24 cellular contexts compared by ENCODE assay signal in genomic region chr14:83777516-83777915, GRCh38.
"Had no signal": no experiment of that assay in that cellular context is flagged by ENCODE, and none has a peak within 500 bp of the region (broad histone marks: within the 10 kb centered on the region; RNA-seq: fewer than 3 reads in every experiment).

No MANE protein-coding gene starts in this region.

- H3K27ac Mint-ChIP-seq: naive thymus-derived CD8-positive, alpha-beta T cell had no signal

- H3K36me3 ChIP-seq: ovary, right atrium auricular region, sigmoid colon, suprapubic skin, thyroid gland, upper lobe of left lung, uterus had no signal

- H3K9me3 Mint-ChIP-seq: neural crest cell had no signal

- H3K36me3 Mint-ChIP-seq: naive thymus-derived CD8-positive, alpha-beta T cell had no signal

- ATAC-seq: esophagus mucosa; left lobe of liver; mucosa of descending colon; naive thymus-derived CD8-positive, alpha-beta T cell had no signal

- H3K27me3 ChIP-seq: dorsolateral prefrontal cortex, ovary, right atrium auricular region, sigmoid colon, suprapubic skin, thyroid gland, upper lobe of left lung, uterus had no signal

- H3K4me1 Mint-ChIP-seq: naive thymus-derived CD8-positive, alpha-beta T cell; neural crest cell had no signal

- H3K4me3 ChIP-seq: dorsolateral prefrontal cortex, mucosa of descending colon, ovary, right atrium auricular region, sigmoid colon, smooth muscle cell, suprapubic skin, thyroid gland, upper lobe of left lung, uterus had no signal

- DNase-seq: cortex of kidney; dorsolateral prefrontal cortex; effector CD8-positive, alpha-beta T cell; foreskin melanocyte; head of caudate nucleus; hypothalamus; islet precursor cell; mammary epithelial cell; mucosa of descending colon; naive thymus-derived CD8-positive, alpha-beta T cell; nucleus accumbens; ovary; sigmoid colon; stimulated activated CD4-positive, alpha-beta T cell treated with anti-CD3 and anti-CD28 coated beads, Interleukin-2, amount 100 ng/mL, for 48 hours; stimulated activated naive CD4-positive, alpha-beta T cell treated with Interleukin-2 at 50 U/mL for 16 hours; thyroid gland; upper lobe of left lung; uterus had no signal

- H3K4me3 Mint-ChIP-seq: naive thymus-derived CD8-positive, alpha-beta T cell; neural crest cell had no signal

- H3K27me3 Mint-ChIP-seq: naive thymus-derived CD8-positive, alpha-beta T cell had no signal

- H3K27ac ChIP-seq: dorsolateral prefrontal cortex, ovary, right atrium auricular region, sigmoid colon, suprapubic skin, thyroid gland, upper lobe of left lung, uterus had no signal
